34 cellular contexts compared by ENCODE assay signal in the genomic region with DNA sequence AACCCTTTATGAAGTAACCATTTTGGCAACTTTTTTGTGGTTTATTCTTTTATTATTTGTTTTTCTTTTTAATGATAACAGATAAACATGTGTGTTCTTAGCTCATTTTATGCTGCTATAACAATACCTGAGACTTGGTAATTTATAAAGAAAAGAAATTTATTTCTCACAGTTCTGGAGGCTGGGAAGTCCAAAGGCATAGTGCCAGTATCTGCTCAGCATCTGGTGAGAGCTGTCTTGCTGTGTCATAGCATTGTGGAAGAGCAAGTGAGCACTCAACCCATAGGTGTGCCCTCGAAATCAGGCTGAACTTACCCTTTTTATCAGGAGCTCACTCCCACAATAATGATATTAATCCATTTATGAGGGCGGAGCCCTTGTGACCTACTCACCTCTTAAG.
"Had no signal": no experiment of that assay in that cellular context is flagged by ENCODE, and none has a peak within 500 bp of the region (broad histone marks: within the 10 kb centered on the region; RNA-seq: fewer than 3 reads in every experiment).

No MANE protein-coding gene starts in this region.

- H3K27me3 ChIP-seq: MG63 had no signal

- H3K9ac ChIP-seq: KMS-11 had no signal

- H3K9me3 ChIP-seq: MG63 had no signal

- H3K4me2 ChIP-seq: KMS-11 had no signal

- DNase-seq: Karpas-422, Kasumi-1, MG63, MM.1S, MV-4-11, NCI-H1048, NCI-H1092, NCI-H1092 treated with DMSO at 0.1 percent for 48 hours, NCI-H1105, NCI-H1105 treated with DMSO at 0.1 percent for 48 hours, NCI-H1417, NCI-H1417 treated with DMSO at 0.1 percent for 48 hours, NCI-H1436, NCI-H1436 treated with DMSO at 0.1 percent for 48 hours, NCI-H146, NCI-H1694, NCI-H1694 treated with DMSO at 0.1 percent for 48 hours, NCI-H187, NCI-H187 treated with DMSO at 0.1 percent for 48 hours, NCI-H1930, NCI-H2029, NCI-H2029 treated with DMSO at 0.1 percent for 48 hours, NCI-H2081, NCI-H2081 treated with DMSO at 0.1 percent for 48 hours, NCI-H2107, NCI-H2171, NCI-H2171 treated with DMSO at 0.1 percent for 48 hours, NCI-H2227 treated with DMSO at 0.1 percent for 48 hours, NCI-H345, NCI-H446, NCI-H446 treated with DMSO at 0.1 percent for 48 hours, NCI-H510A, NCI-H510A treated with DMSO at 0.1 percent for 48 hours had no signal

- H3K4me3 ChIP-seq: MG63 had no signal

- H3K27ac ChIP-seq: KMS-11 had no signal
